Comparison of ENCODE assay signal across 8 cellular contexts in the genomic region with DNA sequence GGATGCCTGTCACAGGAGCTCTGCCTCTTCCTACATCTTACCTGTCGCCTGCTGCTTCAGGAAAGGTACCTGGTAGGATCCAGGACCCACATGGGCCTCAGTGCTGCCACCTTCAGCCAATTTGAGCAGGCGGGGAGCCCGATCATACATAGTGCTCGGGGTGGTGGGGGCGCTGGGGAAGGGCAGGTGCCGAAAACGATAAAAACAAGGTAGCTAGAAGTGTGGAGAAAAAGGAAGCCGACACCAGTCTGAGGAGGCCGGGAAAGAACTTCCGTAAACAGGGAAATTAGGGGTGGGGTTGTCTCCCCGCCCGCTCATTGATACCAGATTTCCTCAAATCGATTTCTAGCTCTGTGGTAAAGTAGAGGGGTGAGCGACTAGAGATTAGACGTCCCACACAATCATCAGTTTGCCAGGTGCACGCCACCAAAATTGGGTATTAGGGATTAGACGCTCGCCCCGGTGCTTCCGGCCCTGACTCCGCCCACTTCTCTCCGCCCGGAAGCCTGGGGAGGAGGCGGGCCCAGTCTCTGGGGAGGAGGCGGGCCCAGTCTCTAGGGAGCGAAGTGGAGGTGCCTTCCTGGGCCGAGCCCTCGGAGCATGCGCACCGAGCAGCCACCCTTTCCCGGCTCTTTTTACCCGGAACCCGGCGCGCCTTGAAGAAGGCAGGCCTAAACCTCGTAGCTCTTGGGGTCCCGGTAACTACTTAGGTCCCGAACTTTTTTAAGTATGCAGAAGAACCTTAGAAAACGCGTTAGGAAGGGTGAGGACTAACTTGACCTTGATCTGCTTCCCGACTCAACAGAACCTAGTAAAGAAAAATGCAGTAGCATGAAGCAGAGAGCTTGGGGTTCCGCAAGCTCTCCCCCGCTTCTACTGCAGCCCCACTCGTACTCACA. TPM values are rescaled to one million over a fixed set of nuclear protein-coding genes. Genes with fewer than 3 reads are reported as not detected.
DNase-seq lines count a peak whose midpoint lies in the region; ATAC-seq and TF ChIP-seq lines count a peak whose summit lies in the region.

A gene (minus strand): TSS at position 476 of the 899 bp plus-strand sequence.

- BruUV-seq in A673 (replicated peaks; lab: Mats Ljungman, UMichigan): TSS peak; percentile 91

- H3K4me1 ChIP-seq in A673 (ENCODE audit: insufficient read depth, low read length, poor library complexity, severe bottlenecking): peaks cover 23% of the 10 kb centered on the region
- peaks cover 4 to 26% (median 15%) of the 10 kb centered on the region in 6 donors for H3K4me1 ChIP-seq in spleen

- H3K4me3 Mint-ChIP-seq in activated B cell treated with CpG ODN at 0.5 μM for 24 hours: peak within 1 kb of the TSS; percentile 92

- H3K27me3 ChIP-seq in A673 (replicated peaks; ENCODE audit: insufficient read depth, low read depth, low read length, poor library complexity) (no peaks in the 10 kb centered on the region), spleen (replicated peaks in 1 of 7) (no peaks in the 10 kb centered on the region)

- ATAC-seq in GM18861 (IDR thresholded peaks at IDR 0.05; ENCODE audit: unreplicated experiment) (peak; percentile 92), HG03097 (IDR thresholded peaks at IDR 0.05; ENCODE audit: low FRiP score, unreplicated experiment) (peak; percentile 96), activated B cell treated with CpG ODN at 0.5 μM for 24 hours (ENCODE audit: low read depth) (peak; percentile 99)

- H3K9me3 ChIP-seq in A673 (ENCODE audit: low read depth, low read length, poor library complexity, severe bottlenecking): no peaks in the 10 kb centered on the region
- no peaks in the 10 kb centered on the region for H3K9me3 ChIP-seq in spleen

- TF ChIP-seq POLR2A in spleen (IDR thresholded peaks at IDR 0.05): peak in 1 of 3 donors; percentile 16

- H3K4me3 ChIP-seq in A673 (ENCODE audit: low read depth, low read length, poor library complexity, severe bottlenecking) (peak within 1 kb of the TSS; percentile 54), spleen (peak within 1 kb of the TSS; percentile 44 to 74 (median 58))

- DNase-seq in A673 (ENCODE audit: low spot score): peak; percentile 97
- peak; percentile 77 for DNase-seq in NCI-H2196 (lab: John Stamatoyannopoulos, UW; ENCODE audit: unreplicated experiment)
- peak; percentile 97 for DNase-seq in activated B cell treated with CpG ODN at 0.5 μM for 24 hours
- DNase-seq in central memory CD4-positive, alpha-beta T cell: peak; percentile 90
- peak; percentile 90 for DNase-seq in iris pigment epithelial cell (ENCODE audit: low read depth)
- peak; percentile 99 for DNase-seq in spleen

- H3K27me3 Mint-ChIP-seq in activated B cell treated with CpG ODN at 0.5 μM for 24 hours: no peaks in the 10 kb centered on the region

- TF ChIP-seq CTCF in A673 (conservative IDR thresholded peaks at IDR 0.05; ENCODE audit: low read depth, low read length) (peak; percentile 43), activated B cell treated with CpG ODN at 0.5 μM for 24 hours (IDR thresholded peaks at IDR 0.05) (no peak), spleen (IDR thresholded peaks at IDR 0.05 in 8 of 11, conservative IDR thresholded peaks at IDR 0.05 in 3 of 11) (peak; percentile 32 to 66 (median 51))

- peak within 1 kb of the TSS; percentile 74 for H3K27ac ChIP-seq in A673 (ENCODE audit: low read depth, low read length, poor library complexity, severe bottlenecking)
- H3K27ac ChIP-seq in spleen: peak within 1 kb of the TSS; percentile 77 to 97 (median 94)

- peaks cover 25% of the 10 kb centered on the region for H3K4me1 Mint-ChIP-seq in activated B cell treated with CpG ODN at 0.5 μM for 24 hours

- 6 to 16% (median 6%) methylated on average over 40 to 44 of the region's 44 CpGs for WGBS in spleen, 5 donors

- no peaks in the 10 kb centered on the region for H3K9me3 Mint-ChIP-seq in activated B cell treated with CpG ODN at 0.5 μM for 24 hours

- H3K36me3 ChIP-seq in A673 (ENCODE audit: insufficient read depth, low read length, poor library complexity, severe bottlenecking) (no peaks in the 10 kb centered on the region), spleen (no peaks in the 10 kb centered on the region)

- peak within 1 kb of the TSS; percentile 97 for H3K27ac Mint-ChIP-seq in activated B cell treated with CpG ODN at 0.5 μM for 24 hours

- peaks cover 3% of the 10 kb centered on the region for H3K36me3 Mint-ChIP-seq in activated B cell treated with CpG ODN at 0.5 μM for 24 hours (ENCODE audit: low read depth)

- CTCF ChIA-PET in A673 (lab: Charles Lee): no interaction called here
- CTCF ChIA-PET in activated B cell treated with CpG ODN at 0.5 μM for 24 hours (lab: Charles Lee): interaction anchor here (0.9 to 1.6 kb wide), 5 partner anchors 8 to 913 kb away, joined by 3 to 6 read pairs (median 5); a partner anchor contains a TSS

- POLR2A ChIA-PET in A673 (lab: Charles Lee; ENCODE audit: low non-redundant PET): interaction anchor here (0.6 kb wide), 1 partner anchor 22 kb away, joined by 4 read pairs; no protein-coding TSS in a partner anchor
- POLR2A ChIA-PET in activated B cell treated with CpG ODN at 0.5 μM for 24 hours (lab: Charles Lee): interaction anchor here (0.7 to 2.9 kb wide), 21 partner anchors 8 to 1804 kb away, joined by 3 to 44 read pairs (median 4); a partner anchor contains a TSS

- intact Hi-C loops in A673 (cut with micrococcal nuclease; ENCODE audit: unreplicated experiment): no loop called here
- intact Hi-C loops in activated B cell treated with CpG ODN at 0.5 μM for 24 hours (cut with micrococcal nuclease): loop anchor here (1.0 to 5.0 kb wide), 12 partner anchors 60 to 1804 kb away; a partner anchor contains a TSS
- intact Hi-C loops in spleen (cut with DNase I; ENCODE audit: low total_unique reads): no loop called here

RNA-seq across cellular contexts. Expression of the gene that starts here (rescaled TPM):
- total RNA-seq in A673 (2021) (not detected in 2 replicates), activated B cell treated with CpG ODN at 0.5 μM for 24 hours (0.37 and 0.69 TPM in 2 replicates), spleen (1 to 10 TPM in 3 of 7 donors, under 1 TPM in 4; 0.41 to 2.0 (median 0.94) TPM)
- under 1 TPM in 2 of 3 donors, not detected in 1; 0.03 to 0.12 TPM for polyA plus RNA-seq in spleen

Comparison
In these comparisons a context has a peak if more than half of its experiments do, and no peak if none do; other contexts are left out.
1. Peak in every context shown above with its lines: DNase-seq, ATAC-seq, H3K4me3 ChIP-seq and H3K27ac ChIP-seq.
2. Peak in DNase-seq, H3K4me3 ChIP-seq and H3K27ac ChIP-seq in A673; RNA of the gene not detected or under 1 TPM.
3. Peak in DNase-seq and ATAC-seq in activated B cell treated with CpG ODN at 0.5 μM for 24 hours; RNA of the gene not detected or under 1 TPM.